ENCODE assay signal across 8 cellular contexts in the genomic region with DNA sequence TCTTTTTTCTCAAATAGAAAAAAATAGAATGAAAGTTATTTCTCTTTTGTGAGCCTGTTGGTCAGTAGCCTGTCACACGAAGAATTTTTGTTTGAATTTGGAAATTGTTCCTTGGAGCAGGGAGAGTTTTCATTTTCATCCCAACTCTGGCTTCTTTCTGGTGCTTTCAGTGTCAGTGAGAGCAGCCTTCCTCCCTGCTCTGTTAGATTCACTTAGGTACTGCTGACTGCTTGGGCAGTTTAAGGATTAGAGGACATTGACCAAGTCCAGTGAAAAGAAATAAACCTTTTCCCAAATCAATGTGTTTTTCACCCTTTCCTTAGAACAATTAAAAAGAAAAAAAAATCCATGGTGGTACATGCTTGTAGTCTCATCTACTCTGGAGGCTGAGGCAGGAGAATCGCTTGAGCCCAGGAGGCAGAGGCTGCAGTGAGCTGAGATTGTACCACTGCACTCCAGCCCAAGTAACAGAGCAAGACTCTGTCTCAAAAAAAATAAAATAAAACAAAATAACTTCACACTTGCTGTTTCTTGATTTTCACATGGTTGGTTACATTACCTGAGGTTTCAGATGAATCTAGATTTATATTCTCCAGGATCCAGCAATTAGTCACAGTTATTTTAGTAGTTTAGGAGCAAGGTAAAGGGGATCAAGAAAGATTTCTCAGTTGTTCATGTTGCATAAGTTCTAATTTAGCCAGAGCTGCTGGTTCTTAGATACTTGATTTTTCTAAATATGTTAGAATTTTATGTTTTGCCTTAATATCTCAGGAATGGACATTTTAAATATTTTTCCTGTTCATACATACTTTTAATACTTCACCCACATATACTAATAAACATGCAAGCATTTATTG.
DNase-seq lines count a peak whose midpoint lies in the region; ATAC-seq, FAIRE-seq and TF ChIP-seq lines count a peak whose summit lies in the region.

No MANE protein-coding gene starts in this region.

- 92 to 94% methylated on average over 2 of the region's 2 CpGs for WGBS in body of pancreas, 2 donors

- DNase-seq in CD8-positive, alpha-beta memory T cell, result no peak
- DNase-seq in OCI-M1 (lab: John Stamatoyannopoulos, UW) (peak; percentile 19), body of pancreas (no peak), HEK293T (ENCODE audit: extremely low spot score) (no peak)
- DNase-seq in effector CD8-positive, alpha-beta T cell (lab: John Stamatoyannopoulos, UW), result no peak

- TF ChIP-seq CTCF in body of pancreas (IDR thresholded peaks at IDR 0.05), result no peak

- ATAC-seq in GM21786 (IDR thresholded peaks at IDR 0.05; ENCODE audit: unreplicated experiment), result peak; percentile 11
- no peak for ATAC-seq in esophagus mucosa
- ATAC-seq in body of pancreas, result no peak

- peak overlapping the region; percentile 78 to 98 (median 90) for H3K27ac Mint-ChIP-seq in CD8-positive, alpha-beta memory T cell

- H3K4me1 ChIP-seq in CD8-positive, alpha-beta memory T cell (ENCODE audit: insufficient read depth, low read length), result peaks cover 35% of the 10 kb centered on the region
- peaks cover 32% of the 10 kb centered on the region for H3K4me1 ChIP-seq in body of pancreas

- H3K27me3 Mint-ChIP-seq in CD8-positive, alpha-beta memory T cell, result no peaks in the 10 kb centered on the region

- intact Hi-C loops in body of pancreas (cut with DNase I), result no loop called here

- peak; percentile 56 for FAIRE-seq in islet of Langerhans (lab: Jason Lieb, UNC)

- H3K4me3 ChIP-seq in CD8-positive, alpha-beta memory T cell (ENCODE audit: low read length), result peak overlapping the region; percentile 2
- no peak overlapping the region for H3K4me3 ChIP-seq in body of pancreas

- peaks cover 65 to 87% (median 79%) of the 10 kb centered on the region in 3 donors for H3K4me1 Mint-ChIP-seq in CD8-positive, alpha-beta memory T cell

- TF ChIP-seq POLR2A in body of pancreas (IDR thresholded peaks at IDR 0.05), result no peak

- H3K4me3 Mint-ChIP-seq in CD8-positive, alpha-beta memory T cell, result peak overlapping the region; percentile 54 to 79 (median 65)

- no peaks in the 10 kb centered on the region for H3K27me3 ChIP-seq in CD8-positive, alpha-beta memory T cell (ENCODE audit: insufficient read depth, low read length, poor library complexity, severe bottlenecking)
- H3K27me3 ChIP-seq in body of pancreas, result no peaks in the 10 kb centered on the region

- CTCF ChIA-PET in CD8-positive, alpha-beta memory T cell (lab: Charles Lee), result interaction anchor here (1.4 to 2.4 kb wide), 3 partner anchors 26 to 184 kb away, joined by 4 to 9 read pairs (median 7); partner anchors contain the start of gene ZNRF2
- CTCF ChIA-PET in HEK293T (lab: Yijun Ruan, JAX), result interaction anchor here (0.7 to 0.8 kb wide), 2 partner anchors 12 to 81 kb away, joined by 3 read pairs; no protein-coding TSS in a partner anchor

- POLR2A ChIA-PET in CD8-positive, alpha-beta memory T cell (lab: Charles Lee), result interaction anchor here (0.7 to 2.0 kb wide), 7 partner anchors 16 to 68 kb away, joined by 3 to 22 read pairs (median 13); no protein-coding TSS in a partner anchor
- POLR2A ChIA-PET in HEK293T (lab: Yijun Ruan, JAX), result no interaction called here

- H3K9me3 ChIP-seq in CD8-positive, alpha-beta memory T cell (ENCODE audit: low read length), result no peaks in the 10 kb centered on the region
- H3K9me3 ChIP-seq in body of pancreas, result no peaks in the 10 kb centered on the region

- H3K36me3 Mint-ChIP-seq in CD8-positive, alpha-beta memory T cell, result peaks cover 0 to 4% (median 0%) of the 10 kb centered on the region in 3 donors

- no peaks in the 10 kb centered on the region for H3K9me3 Mint-ChIP-seq in CD8-positive, alpha-beta memory T cell

- H3K27ac ChIP-seq in CD8-positive, alpha-beta memory T cell (ENCODE audit: low read depth, low read length), result peak overlapping the region; percentile 60
- peak overlapping the region in 1 of 4 donors; percentile 56 for H3K27ac ChIP-seq in body of pancreas

- H3K36me3 ChIP-seq in CD8-positive, alpha-beta memory T cell (ENCODE audit: insufficient read depth, low read length), result no peaks in the 10 kb centered on the region
- no peaks in the 10 kb centered on the region for H3K36me3 ChIP-seq in body of pancreas (replicated peaks in 1 of 2; ENCODE audit: insufficient read depth in 1 of 2, low read depth in 2 of 2)

TF ChIP-seq in HEK293T, 16 proteins besides CTCF, POLR2A, EP300 and RAD21:
- no peak for TF ChIP-seq ARNT (IDR thresholded peaks at IDR 0.05)
- TF ChIP-seq SP1 (IDR thresholded peaks at IDR 0.05), result no peak
- TF ChIP-seq FOXK2 (IDR thresholded peaks at IDR 0.05), result no peak
- no peak for TF ChIP-seq ELF4 (IDR thresholded peaks at IDR 0.05)
- TF ChIP-seq NFRKB (IDR thresholded peaks at IDR 0.05), result no peak
- no peak for TF ChIP-seq L3MBTL2 (conservative IDR thresholded peaks at IDR 0.05)
- no peak for TF ChIP-seq SUZ12 (IDR thresholded peaks at IDR 0.05)
- TF ChIP-seq, protein P1, sequence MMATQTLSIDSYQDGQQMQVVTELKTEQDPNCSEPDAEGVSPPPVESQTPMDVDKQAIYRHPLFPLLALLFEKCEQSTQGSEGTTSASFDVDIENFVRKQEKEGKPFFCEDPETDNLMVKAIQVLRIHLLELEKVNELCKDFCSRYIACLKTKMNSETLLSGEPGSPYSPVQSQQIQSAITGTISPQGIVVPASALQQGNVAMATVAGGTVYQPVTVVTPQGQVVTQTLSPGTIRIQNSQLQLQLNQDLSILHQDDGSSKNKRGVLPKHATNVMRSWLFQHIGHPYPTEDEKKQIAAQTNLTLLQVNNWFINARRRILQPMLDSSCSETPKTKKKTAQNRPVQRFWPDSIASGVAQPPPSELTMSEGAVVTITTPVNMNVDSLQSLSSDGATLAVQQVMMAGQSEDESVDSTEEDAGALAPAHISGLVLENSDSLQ (IDR thresholded peaks at IDR 0.05), result no peak
- TF ChIP-seq CTBP1 (IDR thresholded peaks at IDR 0.05; ENCODE audit: borderline replicate concordance), result no peak
